11 cellular contexts compared by ENCODE assay signal in genomic region chr19:50695251-50696064, GRCh38. TPM values are rescaled to one million over a fixed set of nuclear protein-coding genes. Genes with fewer than 3 reads are reported as not detected.
DNase-seq lines count a peak whose midpoint lies in the region; ATAC-seq and TF ChIP-seq lines count a peak whose summit lies in the region.
"Had no signal": no experiment of that assay in that cellular context is flagged by ENCODE, and none has a peak within 500 bp of the region (broad histone marks: within the 10 kb centered on the region; RNA-seq: fewer than 3 reads in every experiment).

No MANE protein-coding gene starts in this region.

- CTCF ChIA-PET in Panc1 (lab: Charles Lee): interaction anchor here (0.5 kb wide), 1 partner anchor 64 kb away, joined by 3 read pairs; no protein-coding TSS in a partner anchor

- POLR2A ChIA-PET in Panc1 (lab: Charles Lee): no interaction called here

- no peaks in the 10 kb centered on the region for H3K4me1 ChIP-seq in Panc1 (ENCODE audit: control insufficient read depth, insufficient read depth, low read length)
- peaks cover 0 to 7% (median 0%) of the 10 kb centered on the region in 4 donors for H3K4me1 ChIP-seq in tibial artery
- H3K4me1 ChIP-seq in SJCRH30: no peaks in the 10 kb centered on the region

- peak; percentile 35 for DNase-seq in stimulated activated CD4-positive, alpha-beta T cell treated with anti-CD3 and anti-CD28 coated beads, Interleukin-12 subunit alpha, Interleukin-12 subunit beta, amount 100 ng/mL, for 4 hours
- no peak for DNase-seq in stimulated activated CD4-positive, alpha-beta T cell treated with anti-CD3 and anti-CD28 coated beads, Interleukin-4, amount 100 ng/mL, for 24 hours
- DNase-seq in Panc1 (ENCODE audit: low read depth, low spot score) (no peak), glomerular visceral epithelial cell (ENCODE audit: extremely low spot score) (peak; percentile 15), tibial artery (no peak), SJCRH30 (no peak), NCI-H2107 (lab: John Stamatoyannopoulos, UW) (no peak)
- DNase-seq: DMS153 had no signal

- H3K27ac ChIP-seq in Panc1 (ENCODE audit: low read length) (no peak overlapping the region), tibial artery (no peak overlapping the region), SJCRH30 (no peak overlapping the region)

- in situ Hi-C loops in Panc1 (cut with HindIII; ENCODE audit: low pct_unique_long_range_greater_than_20kb, low sequenced_read_pairs): no loop called here

- intact Hi-C loops in Panc1 (cut with micrococcal nuclease; ENCODE audit: unreplicated experiment) (no loop called here), tibial artery (cut with DNase I; ENCODE audit: low total_unique reads) (no loop called here)

- no peaks in the 10 kb centered on the region; the same call in 1 of the 2 replicates for H3K27me3 ChIP-seq in Panc1 (ENCODE audit: control insufficient read depth, insufficient read depth, low read length)
- H3K27me3 ChIP-seq in tibial artery: peaks cover 0 to 73% of the 10 kb centered on the region in 2 donors
- H3K27me3 ChIP-seq in SJCRH30: no peaks in the 10 kb centered on the region

- BruUV-seq in Panc1 (replicated peaks; lab: Mats Ljungman, UMichigan): no TSS peak

- H3K4me3 ChIP-seq in Panc1 (ENCODE audit: low read depth in 2 of 2, low read length in 2 of 2) (peak overlapping the region in 1 of 2 experiments; percentile 2; a peak in 1 of 4 replicates), tibial artery (no peak overlapping the region), SJCRH30 (no peak overlapping the region)

- H3K36me3 ChIP-seq in Panc1 (ENCODE audit: control insufficient read depth, insufficient read depth, low read length) (no peaks in the 10 kb centered on the region), tibial artery (no peaks in the 10 kb centered on the region), SJCRH30 (no peaks in the 10 kb centered on the region)

- TF ChIP-seq CTCF in Panc1 (IDR thresholded peaks at IDR 0.05) (no peak), tibial artery (IDR thresholded peaks at IDR 0.05) (no peak)

- ATAC-seq in Panc1: peak; percentile 69
- no peak for ATAC-seq in HG03354 (IDR thresholded peaks at IDR 0.05; ENCODE audit: poor library complexity, severe bottlenecking, unreplicated experiment)

- H3K9me3 ChIP-seq in Panc1 (ENCODE audit: control insufficient read depth, insufficient read depth, low read depth, low read length): no peaks in the 10 kb centered on the region
- no peaks in the 10 kb centered on the region for H3K9me3 ChIP-seq in tibial artery
- H3K9me3 ChIP-seq in SJCRH30 (replicated peaks): no peaks in the 10 kb centered on the region

RNA-seq across cellular contexts. Expression of gene SHANK1, which starts 24.1 kb away (rescaled TPM):
- total RNA-seq in Panc1 (2021; ENCODE audit: unreplicated experiment): not detected
- polyA plus RNA-seq in Panc1 (2012; ENCODE audit: insufficient read length): not detected
- total RNA-seq in SJCRH30 (2014; rRNA removed; shearing (Covaris generic)): not detected in 2 replicates

RNA-seq across cellular contexts. Expression of gene CLEC11A, which starts 27.7 kb away (rescaled TPM):
- total RNA-seq in Panc1 (2021; ENCODE audit: unreplicated experiment): not detected
- not detected for polyA plus RNA-seq in Panc1 (2012; ENCODE audit: insufficient read length)
- 2.0 and 3.0 TPM in 2 replicates for total RNA-seq in SJCRH30 (2014; rRNA removed; shearing (Covaris generic))

RNA-seq across cellular contexts. Expression of gene C19orf81, which starts 46.2 kb away (rescaled TPM):
- 0.98 TPM for total RNA-seq in Panc1 (2021; ENCODE audit: unreplicated experiment)
- polyA plus RNA-seq in Panc1 (2012; ENCODE audit: insufficient read length): 0.81 TPM
- not detected in 2 replicates for total RNA-seq in SJCRH30 (2014; rRNA removed; shearing (Covaris generic))
- total RNA-seq: fibroblast of villous mesenchyme, osteocyte had no signal

RNA-seq across cellular contexts. Expression of gene SYT3, which starts 55.8 kb away (rescaled TPM):
- not detected for total RNA-seq in Panc1 (2021; ENCODE audit: unreplicated experiment)
- 0.15 TPM for polyA plus RNA-seq in Panc1 (2012; ENCODE audit: insufficient read length)
- total RNA-seq in SJCRH30 (2014; rRNA removed; shearing (Covaris generic)): 1.5 and 1.8 TPM in 2 replicates
- total RNA-seq: fibroblast of villous mesenchyme had no signal

Comparison
In these comparisons a context has a peak if more than half of its experiments do, and no peak if none do; other contexts are left out.
1. DNase-seq: peak in stimulated activated CD4-positive, alpha-beta T cell treated with anti-CD3 and anti-CD28 coated beads, Interleukin-12 subunit alpha, Interleukin-12 subunit beta, amount 100 ng/mL, for 4 hours (single experiment) and glomerular visceral epithelial cell (single experiment); none in stimulated activated CD4-positive, alpha-beta T cell treated with anti-CD3 and anti-CD28 coated beads, Interleukin-4, amount 100 ng/mL, for 24 hours (single experiment), Panc1 (single experiment), tibial artery (0 of 2), SJCRH30 (0 of 2) and NCI-H2107 (single experiment).